17 cellular contexts compared by ENCODE assay signal in genomic region chr1:244211559-244211944, GRCh38.
DNase-seq lines count a peak whose midpoint lies in the region; ATAC-seq, FAIRE-seq and TF ChIP-seq lines count a peak whose summit lies in the region.
"Had no signal": no experiment of that assay in that cellular context is flagged by ENCODE, and none has a peak within 500 bp of the region (broad histone marks: within the 10 kb centered on the region; RNA-seq: fewer than 3 reads in every experiment).

No MANE protein-coding gene starts in this region.

- BruUV-seq in HepG2 (replicated peaks; lab: Mats Ljungman, UMichigan) = no TSS peak

- in situ Hi-C loops in HepG2 (cut with HindIII; ENCODE audit: extremely low pct_ligation_motif_present, low pct_unique_long_range_greater_than_20kb) = no loop called here

- H3K36me3 ChIP-seq in colonic mucosa (no peaks in the 10 kb centered on the region), urinary bladder (ENCODE audit: insufficient read depth) (no peaks in the 10 kb centered on the region), HepG2 (replicated peaks in 1 of 2; ENCODE audit: control insufficient read depth in 1 of 2, insufficient read depth in 2 of 2, low read length in 2 of 2) (no peaks in the 10 kb centered on the region)
- H3K36me3 ChIP-seq: HAP-1 had no signal

- H3K4me2 ChIP-seq in HepG2 (ENCODE audit: low read depth, low read length) = no peak overlapping the region

- CTCF ChIA-PET in HepG2 (lab: Yijun Ruan, JAX; ENCODE audit: low intra/inter-chr PET ratio, low total read pairs) = no interaction called here

- H3K27me3 ChIP-seq in colonic mucosa (no peaks in the 10 kb centered on the region), HepG2 (ENCODE audit: control insufficient read depth in 1 of 2, insufficient read depth in 2 of 2, low read length in 2 of 2) (no peaks in the 10 kb centered on the region; a peak in 1 of 5 replicates)
- H3K27me3 ChIP-seq: testis had no signal

- H4K20me1 ChIP-seq in HepG2 (ENCODE audit: insufficient read depth, low read length) = no peaks in the 10 kb centered on the region

- no peak for TF ChIP-seq CTCF in LNCaP clone FGC (IDR thresholded peaks at IDR 0.05; ENCODE audit: control insufficient read depth, extremely low read depth, insufficient read depth)
- no peak for TF ChIP-seq CTCF in colonic mucosa (IDR thresholded peaks at IDR 0.05)
- no peak for TF ChIP-seq CTCF in lower leg skin (IDR thresholded peaks at IDR 0.05)
- no peak for TF ChIP-seq CTCF in HepG2 (CRISPR knock-in tag; IDR thresholded peaks at IDR 0.05)

- H3K79me2 ChIP-seq in HepG2 (ENCODE audit: insufficient read depth, low read length) = no peaks in the 10 kb centered on the region

- WGBS in lower leg skin, 2 donors = 76 to 81% methylated on average over 5 of the region's 5 CpGs
- 26% methylated on average over 5 of the region's 5 CpGs for WGBS in urinary bladder
- WGBS in HepG2 (ENCODE audit: low lambda C conversion rate) = 92% methylated on average over 5 of the region's 5 CpGs

- TF ChIP-seq POLR2A in lower leg skin (IDR thresholded peaks at IDR 0.05) (no peak), HepG2 (IDR thresholded peaks at IDR 0.05; ENCODE audit: insufficient read depth in 1 of 2, low read depth in 2 of 2, low read length in 2 of 2) (no peak)

- no peak for ATAC-seq in HepG2
- ATAC-seq in HG03135 (IDR thresholded peaks at IDR 0.05; ENCODE audit: unreplicated experiment) = no peak
- ATAC-seq: naive thymus-derived CD4-positive, alpha-beta T cell had no signal

- TF ChIP-seq RAD21 in HepG2 (CRISPR knock-in tag; IDR thresholded peaks at IDR 0.05) = no peak

- DNase-seq in LNCaP clone FGC (ENCODE audit: low read depth) (peak; percentile 13), colonic mucosa (peak; percentile 28), lower leg skin (ENCODE audit: low spot score in 2 of 2) (peak; percentile 28 to 61), HepG2 (ENCODE audit: low spot score) (no peak)
- DNase-seq in activated CD4-positive, alpha-beta T cell treated with anti-CD3 and anti-CD28 coated beads, Interleukin-2, amount 50 U/mL, for 1 hour = no peak
- DNase-seq: activated CD4-positive, alpha-beta T cell treated with anti-CD3 and anti-CD28 coated beads, Interleukin-2, amount 50 U/mL, for 48 hours; DMS79; erythroblast; NCI-H2171 treated with DMSO at 0.1 percent for 48 hours; stimulated activated CD4-positive, alpha-beta T cell treated with anti-CD3 and anti-CD28 coated beads, Interleukin-2, amount 100 ng/mL, for 48 hours had no signal

- POLR2A ChIA-PET in HepG2 (lab: Yijun Ruan, JAX) = no interaction called here

- no peaks in the 10 kb centered on the region for H3K4me1 ChIP-seq in colonic mucosa
- no peaks in the 10 kb centered on the region for H3K4me1 ChIP-seq in urinary bladder (ENCODE audit: insufficient read depth)
- peaks cover 40% of the 10 kb centered on the region for H3K4me1 ChIP-seq in HepG2 (ENCODE audit: insufficient read depth, low read length)
- H3K4me1 ChIP-seq: HAP-1, testis had no signal

- H2AFZ ChIP-seq in HepG2 (ENCODE audit: low read length) = no peak overlapping the region

- H3K4me3 ChIP-seq in LNCaP clone FGC (ENCODE audit: low read depth, low read length) (no peak overlapping the region), colonic mucosa (no peak overlapping the region), lower leg skin (ENCODE audit: low read depth, poor library complexity, severe bottlenecking) (no peak overlapping the region), urinary bladder (ENCODE audit: low read depth, low read length) (no peak overlapping the region), HepG2 (replicated peaks in 1 of 3; ENCODE audit: insufficient read depth in 1 of 3, low read depth in 2 of 3, low read length in 3 of 3) (no peak overlapping the region)
- H3K4me3 ChIP-seq: HAP-1 had no signal

- no peak for FAIRE-seq in HepG2 (lab: Jason Lieb, UNC)
- FAIRE-seq: colon, RCC 7860 had no signal

- intact Hi-C loops in colonic mucosa (cut with DNase I) (no loop called here), lower leg skin (cut with DNase I; ENCODE audit: low total_unique reads) (no loop called here), HepG2 (cut with micrococcal nuclease; ENCODE audit: unreplicated experiment) (no loop called here)

- H3K27ac ChIP-seq in colonic mucosa (no peak overlapping the region), urinary bladder (ENCODE audit: low read depth) (peak overlapping the region; percentile 38), HepG2 (ENCODE audit: extremely low read length, insufficient read depth, low read length) (no peak overlapping the region)
- H3K27ac ChIP-seq: testis had no signal

- H3K9ac ChIP-seq in colonic mucosa (ENCODE audit: low read depth in 2 of 2, low read length in 2 of 2) (no peak overlapping the region), HepG2 (ENCODE audit: insufficient read depth, low read depth, low read length) (no peak overlapping the region)

- H3K9me3 ChIP-seq in colonic mucosa (no peaks in the 10 kb centered on the region), HepG2 (ENCODE audit: low read length) (no peaks in the 10 kb centered on the region)
- H3K9me3 ChIP-seq: HAP-1, testis had no signal

- TF ChIP-seq EP300 in HepG2 (IDR thresholded peaks at IDR 0.05; ENCODE audit: low read depth in 2 of 2, low read length in 2 of 2) (no peak), HepG2 (CRISPR knock-in tag; IDR thresholded peaks at IDR 0.05; ENCODE audit: borderline replicate concordance) (no peak)

TF ChIP-seq in HepG2, 621 proteins besides CTCF, POLR2A, EP300 and RAD21:
- TF ChIP-seq, protein P1, sequence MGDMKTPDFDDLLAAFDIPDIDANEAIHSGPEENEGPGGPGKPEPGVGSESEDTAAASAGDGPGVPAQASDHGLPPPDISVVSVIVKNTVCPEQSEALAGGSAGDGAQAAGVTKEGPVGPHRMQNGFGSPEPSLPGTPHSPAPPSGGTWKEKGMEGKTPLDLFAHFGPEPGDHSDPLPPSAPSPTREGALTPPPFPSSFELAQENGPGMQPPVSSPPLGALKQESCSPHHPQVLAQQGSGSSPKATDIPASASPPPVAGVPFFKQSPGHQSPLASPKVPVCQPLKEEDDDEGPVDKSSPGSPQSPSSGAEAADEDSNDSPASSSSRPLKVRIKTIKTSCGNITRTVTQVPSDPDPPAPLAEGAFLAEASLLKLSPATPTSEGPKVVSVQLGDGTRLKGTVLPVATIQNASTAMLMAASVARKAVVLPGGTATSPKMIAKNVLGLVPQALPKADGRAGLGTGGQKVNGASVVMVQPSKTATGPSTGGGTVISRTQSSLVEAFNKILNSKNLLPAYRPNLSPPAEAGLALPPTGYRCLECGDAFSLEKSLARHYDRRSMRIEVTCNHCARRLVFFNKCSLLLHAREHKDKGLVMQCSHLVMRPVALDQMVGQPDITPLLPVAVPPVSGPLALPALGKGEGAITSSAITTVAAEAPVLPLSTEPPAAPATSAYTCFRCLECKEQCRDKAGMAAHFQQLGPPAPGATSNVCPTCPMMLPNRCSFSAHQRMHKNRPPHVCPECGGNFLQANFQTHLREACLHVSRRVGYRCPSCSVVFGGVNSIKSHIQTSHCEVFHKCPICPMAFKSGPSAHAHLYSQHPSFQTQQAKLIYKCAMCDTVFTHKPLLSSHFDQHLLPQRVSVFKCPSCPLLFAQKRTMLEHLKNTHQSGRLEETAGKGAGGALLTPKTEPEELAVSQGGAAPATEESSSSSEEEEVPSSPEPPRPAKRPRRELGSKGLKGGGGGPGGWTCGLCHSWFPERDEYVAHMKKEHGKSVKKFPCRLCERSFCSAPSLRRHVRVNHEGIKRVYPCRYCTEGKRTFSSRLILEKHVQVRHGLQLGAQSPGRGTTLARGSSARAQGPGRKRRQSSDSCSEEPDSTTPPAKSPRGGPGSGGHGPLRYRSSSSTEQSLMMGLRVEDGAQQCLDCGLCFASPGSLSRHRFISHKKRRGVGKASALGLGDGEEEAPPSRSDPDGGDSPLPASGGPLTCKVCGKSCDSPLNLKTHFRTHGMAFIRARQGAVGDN (CRISPR knock-in tag; IDR thresholded peaks at IDR 0.05) = no peak
- TF ChIP-seq FOXO1 (CRISPR knock-in tag; IDR thresholded peaks at IDR 0.05) (no peak), HMGA1 (CRISPR knock-in tag; conservative IDR thresholded peaks at IDR 0.05) (no peak)

Comparison
In these comparisons a context has a peak if more than half of its experiments do, and no peak if none do; other contexts are left out.
1. DNase-seq: peak in LNCaP clone FGC (single experiment), colonic mucosa (single experiment) and lower leg skin (2 of 2); none in HepG2 (single experiment) and activated CD4-positive, alpha-beta T cell treated with anti-CD3 and anti-CD28 coated beads, Interleukin-2, amount 50 U/mL, for 1 hour (single experiment).